In genomic region chr6:144478487-144478886, GRCh38 we compare ENCODE assay signal across 10 cellular contexts.
DNase-seq lines count a peak whose midpoint lies in the region; ATAC-seq lines count a peak whose summit lies in the region.
"Had no signal": no experiment of that assay in that cellular context is flagged by ENCODE, and none has a peak within 500 bp of the region (broad histone marks: within the 10 kb centered on the region; RNA-seq: fewer than 3 reads in every experiment).

No MANE protein-coding gene starts in this region.

- no peak for ATAC-seq in activated T-helper 17 cell treated with anti-CD3 and anti-CD28 coated beads, Interleukin-2, amount 50 U/mL, for 72 hours (replicated peaks)
- ATAC-seq in HG03565 (IDR thresholded peaks at IDR 0.05; ENCODE audit: unreplicated experiment) (no peak), HG03571 (IDR thresholded peaks at IDR 0.05; ENCODE audit: unreplicated experiment) (no peak)

- peak; percentile 1 for DNase-seq in G401 (ENCODE audit: low spot score)
- DNase-seq in immature natural killer cell: no peak
- no peak for DNase-seq in Karpas-422
- DNase-seq: DMS79 treated with DMSO at 0.1 percent for 48 hours, NCI-H1417, NCI-H524 treated with DMSO at 0.1 percent for 48 hours had no signal

- H3K4me2 ChIP-seq in Karpas-422 (ENCODE audit: low read depth, low read length, poor library complexity, severe bottlenecking): no peak overlapping the region

- peaks cover 82% of the 10 kb centered on the region for H3K36me3 Mint-ChIP-seq in activated T-helper 17 cell treated with anti-CD3 and anti-CD28 coated beads, Interleukin-2, amount 50 U/mL, for 72 hours (ENCODE audit: low read depth)
- peaks cover 12 to 53% (median 34%) of the 10 kb centered on the region in 3 donors for H3K36me3 Mint-ChIP-seq in immature natural killer cell

- H3K9ac ChIP-seq in skeletal muscle tissue (ENCODE audit: low read depth in 1 of 3, low read length in 3 of 3) (no peak overlapping the region), Karpas-422 (ENCODE audit: low read length) (no peak overlapping the region)

- H3K79me2 ChIP-seq in Karpas-422 (ENCODE audit: low read length): no peaks in the 10 kb centered on the region

- H2AFZ ChIP-seq in Karpas-422 (ENCODE audit: low read length): no peak overlapping the region

- H3K9me2 ChIP-seq in Karpas-422 (replicated peaks; ENCODE audit: insufficient read depth, low read length): no peaks in the 10 kb centered on the region

- no peaks in the 10 kb centered on the region for H3K9me3 Mint-ChIP-seq in activated T-helper 17 cell treated with anti-CD3 and anti-CD28 coated beads, Interleukin-2, amount 50 U/mL, for 72 hours
- H3K9me3 Mint-ChIP-seq in immature natural killer cell: no peaks in the 10 kb centered on the region

- peak overlapping the region; percentile 72 for H3K27ac Mint-ChIP-seq in activated T-helper 17 cell treated with anti-CD3 and anti-CD28 coated beads, Interleukin-2, amount 50 U/mL, for 72 hours
- peak overlapping the region in 5 of 6 donors; percentile 71 to 87 (median 75) for H3K27ac Mint-ChIP-seq in immature natural killer cell

- H3K27ac ChIP-seq in skeletal muscle tissue (ENCODE audit: low read depth, low read length) (peak overlapping the region; percentile 57), Karpas-422 (ENCODE audit: low read length) (no peak overlapping the region)

- peaks cover 7% of the 10 kb centered on the region for H3K4me1 Mint-ChIP-seq in activated T-helper 17 cell treated with anti-CD3 and anti-CD28 coated beads, Interleukin-2, amount 50 U/mL, for 72 hours
- H3K4me1 Mint-ChIP-seq in immature natural killer cell: peaks cover 25 to 56% of the 10 kb centered on the region in 2 donors

- no peaks in the 10 kb centered on the region for H4K20me1 ChIP-seq in Karpas-422 (ENCODE audit: insufficient read depth, low read depth, low read length)

- H3K36me3 ChIP-seq in skeletal muscle tissue (ENCODE audit: control insufficient read depth in 3 of 3, insufficient read depth in 3 of 3, low read length in 3 of 3): peaks cover 0 to 28% (median 15%) of the 10 kb centered on the region in 3 donors
- no peaks in the 10 kb centered on the region for H3K36me3 ChIP-seq in Karpas-422 (ENCODE audit: insufficient read depth, low read length)

- no peaks in the 10 kb centered on the region for H3K9me3 ChIP-seq in skeletal muscle tissue (ENCODE audit: control insufficient read depth in 3 of 3, low read length in 3 of 3)
- H3K9me3 ChIP-seq in Karpas-422 (ENCODE audit: low read length): no peaks in the 10 kb centered on the region

- H3K27me3 ChIP-seq in skeletal muscle tissue (ENCODE audit: control insufficient read depth in 3 of 3, insufficient read depth in 3 of 3, low read length in 3 of 3) (no peaks in the 10 kb centered on the region), Karpas-422 (ENCODE audit: low read length) (no peaks in the 10 kb centered on the region)

- in situ Hi-C loops in G401 (cut with HindIII; ENCODE audit: low sequenced_read_pairs): no loop called here

- H3K4me3 Mint-ChIP-seq in activated T-helper 17 cell treated with anti-CD3 and anti-CD28 coated beads, Interleukin-2, amount 50 U/mL, for 72 hours: no peak overlapping the region
- no peak overlapping the region for H3K4me3 Mint-ChIP-seq in immature natural killer cell

- H3K27me3 Mint-ChIP-seq in activated T-helper 17 cell treated with anti-CD3 and anti-CD28 coated beads, Interleukin-2, amount 50 U/mL, for 72 hours: no peaks in the 10 kb centered on the region
- peaks cover 2 to 13% (median 4%) of the 10 kb centered on the region in 3 donors for H3K27me3 Mint-ChIP-seq in immature natural killer cell (ENCODE audit: low read depth in 3 of 3)

- H3K4me1 ChIP-seq in skeletal muscle tissue (ENCODE audit: control insufficient read depth in 3 of 3, insufficient read depth in 3 of 3, low read length in 3 of 3): peaks cover 10 to 23% (median 18%) of the 10 kb centered on the region in 3 donors
- no peaks in the 10 kb centered on the region for H3K4me1 ChIP-seq in Karpas-422 (ENCODE audit: low read length)

- H3K4me3 ChIP-seq in skeletal muscle tissue (ENCODE audit: low read length in 3 of 3) (no peak overlapping the region), Karpas-422 (ENCODE audit: low read length) (no peak overlapping the region)
